8 cellular contexts compared by ENCODE assay signal in genomic region chr13:19601749-19602725, GRCh38. TPM values are rescaled to one million over a fixed set of nuclear protein-coding genes. Genes with fewer than 3 reads are reported as not detected.
A peak's percentile ranks its signal among the peaks of the same experiment; 100 is the strongest.
DNase-seq lines count a peak whose midpoint lies in the region; ATAC-seq and TF ChIP-seq lines count a peak whose summit lies in the region.

No MANE protein-coding gene starts in this region.

- no peak overlapping the region for H3K27ac ChIP-seq in PC-9
- no peak overlapping the region for H3K27ac ChIP-seq in adrenal gland
- no peak overlapping the region for H3K27ac ChIP-seq in iPS-18a (ENCODE audit: low read length)

- WGBS in adrenal gland, 4 donors, result 2 to 12% (median 4%) methylated on average over 10 to 107 of the region's 108 CpGs

- POLR2A ChIA-PET in PC-9 (lab: Charles Lee; ENCODE audit: unreplicated experiment), result interaction anchor here (0.7 kb wide), 1 partner anchor 1574 kb away, joined by 3 read pairs; the partner anchor contains the start of genes MRPL57 and SKA3

- H3K36me3 ChIP-seq in PC-9 (ENCODE audit: low read depth) (peaks cover 3% of the 10 kb centered on the region; the same call in 1 of the 2 replicates), adrenal gland (replicated peaks in 1 of 2) (no peaks in the 10 kb centered on the region), iPS-18a (ENCODE audit: control insufficient read depth, low read depth, low read length) (no peaks in the 10 kb centered on the region)

- TF ChIP-seq POLR2A in adrenal gland (IDR thresholded peaks at IDR 0.05), result no peak

- DNase-seq in DMS53 treated with DMSO at 0.1 percent for 48 hours (lab: John Stamatoyannopoulos, UW; ENCODE audit: unreplicated experiment) (peak; percentile 43), GM19240 (ENCODE audit: insufficient read length, low spot score) (peak; percentile 15), PC-9 (peak in 1 of 2 experiments; percentile 46), adrenal gland (peak in 4 of 7 donors; percentile 11 to 34 (median 22)), hippocampal formation (lab: John Stamatoyannopoulos, UW) (no peak)
- DNase-seq in stimulated activated CD4-positive, alpha-beta T cell treated with anti-CD3 and anti-CD28 coated beads, Interleukin-15, amount 100 ng/mL, for 24 hours, result peak; percentile 67

- peaks cover 26% of the 10 kb centered on the region for H3K4me1 ChIP-seq in PC-9 (replicated peaks; ENCODE audit: insufficient read depth)
- peaks cover 0 to 13% of the 10 kb centered on the region in 2 donors for H3K4me1 ChIP-seq in adrenal gland (replicated peaks in 1 of 2)
- H3K4me1 ChIP-seq in iPS-18a (ENCODE audit: control insufficient read depth, low read depth, low read length), result no peaks in the 10 kb centered on the region

- intact Hi-C loops in PC-9 (cut with micrococcal nuclease; ENCODE audit: unreplicated experiment) (loop anchor here (10.0 kb wide), 3 partner anchors 263 to 523 kb away; partner anchors contain the start of genes ZMYM2 and ZMYM5), adrenal gland (cut with DNase I) (no loop called here)

- CTCF ChIA-PET in PC-9 (lab: Charles Lee), result interaction anchor here (0.6 kb wide), 1 partner anchor 288 kb away, joined by 4 read pairs; no protein-coding TSS in a partner anchor

- no peaks in the 10 kb centered on the region for H4K20me1 ChIP-seq in PC-9 (ENCODE audit: insufficient read depth)

- H3K9me3 ChIP-seq in PC-9 (ENCODE audit: insufficient read depth, low read depth), result no peaks in the 10 kb centered on the region
- H3K9me3 ChIP-seq in adrenal gland (replicated peaks in 1 of 3), result no peaks in the 10 kb centered on the region
- H3K9me3 ChIP-seq in iPS-18a (ENCODE audit: control insufficient read depth, low read depth, low read length), result no peaks in the 10 kb centered on the region

- H3K4me2 ChIP-seq in PC-9, result peak overlapping the region; percentile 94

- H3K27me3 ChIP-seq in PC-9 (ENCODE audit: insufficient read depth, low read depth) (no peaks in the 10 kb centered on the region), adrenal gland (peaks cover 22% of the 10 kb centered on the region), iPS-18a (ENCODE audit: control insufficient read depth, insufficient read depth, low read length) (peaks cover 43% of the 10 kb centered on the region)

- peak overlapping the region; percentile 9 for H3K9ac ChIP-seq in iPS-18a (ENCODE audit: low read length)

- ATAC-seq in HG03280 (IDR thresholded peaks at IDR 0.05; ENCODE audit: unreplicated experiment), result peak; percentile 85

- TF ChIP-seq CTCF in PC-9 (conservative IDR thresholded peaks at IDR 0.05) (0 out of 2 replicates have a peak, but pooled peaks have one; percentile 33), adrenal gland (IDR thresholded peaks at IDR 0.05) (peak in 2 of 6 experiments; percentile 11 to 17)

- BruUV-seq in PC-9 (replicated peaks; lab: Mats Ljungman, UMichigan), result no TSS peak

- peak overlapping the region; percentile 94 for H2AFZ ChIP-seq in PC-9

- H3K9me2 ChIP-seq in PC-9 (ENCODE audit: insufficient read depth), result no peaks in the 10 kb centered on the region

- peaks cover 13% of the 10 kb centered on the region; the same call in 1 of the 2 replicates for H3K79me2 ChIP-seq in PC-9 (ENCODE audit: low read depth)

- peaks cover 9% of the 10 kb centered on the region; the same call in 1 of the 2 replicates for H3F3A ChIP-seq in PC-9 (ENCODE audit: insufficient read depth, low read depth)

- H3K4me3 ChIP-seq in PC-9 (peak overlapping the region; percentile 87), adrenal gland (peak overlapping the region in 2 of 4 donors; percentile 30 to 62), iPS-18a (ENCODE audit: low read length) (peak overlapping the region; percentile 37)

RNA-seq across cellular contexts. Expression of gene MPHOSPH8, which starts 31.4 kb away (rescaled TPM):
- 17.0 and 18.2 TPM in 2 replicates for total RNA-seq in PC-9 (2021)
- 10 to 100 TPM; 14.7 to 50.8 (median 28.9) TPM for total RNA-seq in adrenal gland
- polyA plus RNA-seq in adrenal gland, result 10 to 100 TPM; 34.4 to 63.4 (median 49.0) TPM

RNA-seq across cellular contexts. Expression of gene TPTE2, which starts 40.7 kb away (rescaled TPM):
- total RNA-seq in PC-9 (2021) (not detected in 2 replicates), adrenal gland (under 1 TPM in 2 of 8 donors, not detected in 6; 0.14 to 0.42 TPM)
- under 1 TPM; 0.09 to 0.30 (median 0.24) TPM for polyA plus RNA-seq in adrenal gland

Comparison
In these comparisons a context has a peak if more than half of its experiments do, and no peak if none do; other contexts are left out.
1. DNase-seq: peak in DMS53 treated with DMSO at 0.1 percent for 48 hours (single experiment), GM19240 (single experiment), adrenal gland (4 of 7) and stimulated activated CD4-positive, alpha-beta T cell treated with anti-CD3 and anti-CD28 coated beads, Interleukin-15, amount 100 ng/mL, for 24 hours (single experiment); none in hippocampal formation (0 of 2).